Comparison of ENCODE assay signal across 8 cellular contexts in genomic region chr14:51283402-51283825, GRCh38. TPM values are rescaled to one million over a fixed set of nuclear protein-coding genes. Genes with fewer than 3 reads are reported as not detected.
DNase-seq lines count a peak whose midpoint lies in the region; ATAC-seq and TF ChIP-seq lines count a peak whose summit lies in the region.

No MANE protein-coding gene starts in this region.

- WGBS in transverse colon (ENCODE audit: low coverage in 1 of 2), 2 donors: 14 to 25% methylated on average over 3 of the region's 3 CpGs

- H3K9me3 ChIP-seq in transverse colon: no peaks in the 10 kb centered on the region

- intact Hi-C loops in transverse colon (cut with DNase I; ENCODE audit: low total_unique reads): loop anchor here (5.0 to 10.0 kb wide), 2 partner anchors 371 to 494 kb away; partner anchors contain the start of gene FRMD6

- H3K4me1 ChIP-seq in transverse colon: peaks cover 0 to 5% (median 0%) of the 10 kb centered on the region in 4 donors

- in situ Hi-C loops in transverse colon (cut with MboI; ENCODE audit: low pct_ligation_motif_present in 1 of 4, low pct_unique_long_range_greater_than_20kb in 1 of 4, low sequenced_read_pairs in 3 of 4): loop anchor here (10.0 to 25.0 kb wide), 4 partner anchors 491 to 704 kb away; partner anchors contain the start of gene RTRAF (in 2 of the 4)

- H3K27me3 ChIP-seq in transverse colon: no peaks in the 10 kb centered on the region

- no peak for TF ChIP-seq EP300 in transverse colon (IDR thresholded peaks at IDR 0.05; ENCODE audit: low read depth)

- H3K36me3 ChIP-seq in transverse colon: no peaks in the 10 kb centered on the region

- H3K27ac ChIP-seq in transverse colon: no peak overlapping the region

- TF ChIP-seq CTCF in transverse colon (IDR thresholded peaks at IDR 0.05): peak; percentile 70 to 86 (median 73)

- no peak for TF ChIP-seq POLR2A in transverse colon (IDR thresholded peaks at IDR 0.05)

- no peak for ATAC-seq in GM19023 (IDR thresholded peaks at IDR 0.05; ENCODE audit: unreplicated experiment)

- DNase-seq in DMS153 (lab: John Stamatoyannopoulos, UW) (peak; percentile 80), HuH-7.5 (ENCODE audit: low spot score) (peak; percentile 36), NCI-H82 (lab: John Stamatoyannopoulos, UW) (peak; percentile 82), kidney glomerular epithelial cell (lab: John Stamatoyannopoulos, UW) (peak; percentile 96), transverse colon (no peak)
- peak; percentile 26 for DNase-seq in central memory CD4-positive, alpha-beta T cell
- DNase-seq in activated naive CD4-positive, alpha-beta T cell treated with Interleukin-2 at 50 U/mL for 16 hours: no peak

- H3K4me3 ChIP-seq in transverse colon: no peak overlapping the region

RNA-seq across cellular contexts. Expression of gene TMX1, which starts 43.4 kb away (rescaled TPM):
- 10 to 100 TPM in 3 of 4 donors, 1 to 10 TPM in 1; 8.0 to 44.5 (median 35.1) TPM for total RNA-seq in transverse colon

Comparison
In these comparisons a context has a peak if more than half of its experiments do, and no peak if none do; other contexts are left out.
1. DNase-seq: peak in DMS153 (single experiment), HuH-7.5 (single experiment), NCI-H82 (single experiment), central memory CD4-positive, alpha-beta T cell (single experiment) and kidney glomerular epithelial cell (single experiment); none in transverse colon (single experiment) and activated naive CD4-positive, alpha-beta T cell treated with Interleukin-2 at 50 U/mL for 16 hours (single experiment).